Comparison of ENCODE assay signal across 36 cellular contexts in the genomic region with DNA sequence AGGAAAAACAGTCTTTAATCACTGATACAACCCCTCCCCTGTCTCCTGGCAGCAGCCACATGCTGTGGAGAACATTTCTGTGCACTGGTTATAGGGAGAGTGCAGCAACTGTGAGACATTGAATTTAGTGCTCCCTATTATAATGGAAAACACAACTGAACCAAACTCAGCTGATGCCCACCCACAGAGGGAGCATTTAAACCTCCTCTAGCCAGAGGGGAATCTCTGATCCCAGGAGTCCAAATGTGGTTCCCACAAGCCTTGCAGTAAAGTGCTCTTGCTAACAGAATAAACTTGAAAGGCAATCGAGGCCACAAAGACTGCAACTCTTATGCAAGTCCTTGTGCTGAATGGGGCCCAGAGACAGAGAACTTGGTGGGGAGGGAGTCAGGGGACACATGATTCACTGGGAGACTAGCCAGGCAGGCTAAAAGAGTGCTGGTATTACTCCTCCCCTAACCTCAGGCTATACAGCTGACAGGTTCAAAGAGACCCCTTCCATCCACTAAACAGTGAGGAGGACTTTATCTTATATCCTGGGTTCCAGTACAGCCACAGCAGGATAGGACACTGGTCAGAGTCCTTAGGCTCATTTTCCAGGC.
DNase-seq lines count a peak whose midpoint lies in the region; FAIRE-seq and TF ChIP-seq lines count a peak whose summit lies in the region.
"Had no signal": no experiment of that assay in that cellular context is flagged by ENCODE, and none has a peak within 500 bp of the region (broad histone marks: within the 10 kb centered on the region; RNA-seq: fewer than 3 reads in every experiment).

No MANE protein-coding gene starts in this region.

- H3K27me3 Mint-ChIP-seq in astrocyte (ENCODE audit: low read depth, unreplicated experiment), result no peaks in the 10 kb centered on the region
- no peaks in the 10 kb centered on the region for H3K27me3 Mint-ChIP-seq in Caco-2 (ENCODE audit: insufficient read depth, unreplicated experiment)
- H3K27me3 Mint-ChIP-seq: activated CD4-positive, alpha-beta memory T cell treated with anti-CD3 and anti-CD28 coated beads for 36 hours; CD4-positive, alpha-beta T cell; memory B cell; T-helper 17 cell had no signal

- FAIRE-seq in astrocyte (lab: Jason Lieb, UNC), result no peak
- FAIRE-seq: bronchial epithelial cell, GM18507, pancreas had no signal

- H2AFZ ChIP-seq in astrocyte (ENCODE audit: low read depth, low read length), result no peak overlapping the region

- peak overlapping the region; percentile 34 for H3K27ac Mint-ChIP-seq in astrocyte (ENCODE audit: unreplicated experiment)
- H3K27ac Mint-ChIP-seq in Caco-2 (ENCODE audit: unreplicated experiment), result no peak overlapping the region
- H3K27ac Mint-ChIP-seq: activated CD4-positive, alpha-beta memory T cell treated with anti-CD3 and anti-CD28 coated beads for 36 hours; CD4-positive, alpha-beta T cell; immature natural killer cell; memory B cell; nephron progenitor cell; T-helper 17 cell had no signal

- no peak overlapping the region for H3K27ac ChIP-seq in astrocyte (ENCODE audit: low read depth, low read length)
- H3K27ac ChIP-seq: adrenal gland, epithelial cell of prostate, HL-60, KMS-11, pancreas, right atrium auricular region, thoracic aorta, vagina had no signal

- CTCF ChIA-PET in Caco-2 (lab: Charles Lee), result no interaction called here

- BruUV-seq in Caco-2 (replicated peaks; lab: Mats Ljungman, UMichigan), result no TSS peak

- no peak overlapping the region for H3K9ac ChIP-seq in astrocyte (ENCODE audit: low read length)
- H3K9ac ChIP-seq: KMS-11, SK-N-SH had no signal

- no peak overlapping the region for H3K4me2 ChIP-seq in astrocyte (ENCODE audit: low read length)
- H3K4me2 ChIP-seq: KMS-11, SK-N-SH, smooth muscle cell had no signal

- H3K4me1 ChIP-seq in astrocyte (ENCODE audit: insufficient read depth, low read length) (no peaks in the 10 kb centered on the region), Caco-2 (no peaks in the 10 kb centered on the region)
- H3K4me1 ChIP-seq: adrenal gland, pancreas, right atrium auricular region, vagina had no signal

- no peak overlapping the region for H3K4me3 Mint-ChIP-seq in astrocyte (ENCODE audit: unreplicated experiment)
- H3K4me3 Mint-ChIP-seq in Caco-2 (ENCODE audit: unreplicated experiment), result no peak overlapping the region
- H3K4me3 Mint-ChIP-seq: activated CD4-positive, alpha-beta memory T cell treated with anti-CD3 and anti-CD28 coated beads for 36 hours; CD4-positive, alpha-beta T cell; immature natural killer cell; memory B cell; nephron progenitor cell; T-helper 17 cell had no signal

- H3K36me3 ChIP-seq in astrocyte (ENCODE audit: insufficient read depth, low read length), result no peaks in the 10 kb centered on the region
- no peaks in the 10 kb centered on the region for H3K36me3 ChIP-seq in Caco-2 (ENCODE audit: control insufficient read depth, insufficient read depth, low read length)
- H3K36me3 ChIP-seq: adrenal gland, HAP-1, MG63, pancreas, right atrium auricular region, thoracic aorta, vagina had no signal

- TF ChIP-seq CTCF in astrocyte (IDR thresholded peaks at IDR 0.05; ENCODE audit: insufficient read depth, low read depth, low read length) (no peak), Caco-2 (IDR thresholded peaks at IDR 0.05; ENCODE audit: insufficient read depth in 1 of 2, low read depth in 1 of 2, low read length in 1 of 2, severe bottlenecking in 1 of 2, unreplicated experiment in 1 of 2) (no peak)

- H4K20me1 ChIP-seq in astrocyte (ENCODE audit: insufficient read depth, low read length), result no peaks in the 10 kb centered on the region

- H3K9me3 Mint-ChIP-seq in astrocyte (ENCODE audit: unreplicated experiment) (no peaks in the 10 kb centered on the region), Caco-2 (ENCODE audit: unreplicated experiment) (peaks cover 18% of the 10 kb centered on the region)

- H3K9me3 ChIP-seq in astrocyte (ENCODE audit: insufficient read depth, low read depth, low read length), result no peaks in the 10 kb centered on the region
- peaks cover 3% of the 10 kb centered on the region; the same call in 1 of the 2 replicates for H3K9me3 ChIP-seq in Caco-2
- H3K9me3 ChIP-seq: adrenal gland, HAP-1, MG63, pancreas, thoracic aorta, vagina had no signal

- H3K36me3 Mint-ChIP-seq in astrocyte (ENCODE audit: low read depth, unreplicated experiment) (no peaks in the 10 kb centered on the region), Caco-2 (ENCODE audit: insufficient read depth, unreplicated experiment) (no peaks in the 10 kb centered on the region)
- H3K36me3 Mint-ChIP-seq: activated CD4-positive, alpha-beta memory T cell treated with anti-CD3 and anti-CD28 coated beads for 36 hours had no signal

- no peaks in the 10 kb centered on the region for H3K79me2 ChIP-seq in astrocyte (ENCODE audit: insufficient read depth, low read length)

- DNase-seq in ELF-1 (ENCODE audit: low read depth, low spot score) (peak; percentile 90), MV-4-11 (lab: John Stamatoyannopoulos, UW) (peak; percentile 79), astrocyte (ENCODE audit: low read depth) (no peak), medulla oblongata (ENCODE audit: extremely low spot score) (peak; percentile 5), SHP77 treated with DMSO at 0.1 percent for 48 hours (lab: John Stamatoyannopoulos, UW) (no peak), Caco-2 (no peak)
- no peak for DNase-seq in activated CD4-positive, alpha-beta T cell treated with anti-CD3 and anti-CD28 coated beads, Interleukin-2, amount 50 U/mL, for 1 hour
- DNase-seq in stimulated activated CD8-positive, alpha-beta memory T cell treated with anti-CD3 and anti-CD28 coated beads, Interleukin-4, amount 100 ng/mL, for 48 hours, result no peak
- DNase-seq: activated CD4-positive, alpha-beta memory T cell treated with anti-CD3 and anti-CD28 coated beads for 36 hours; activated CD4-positive, CD25-positive, alpha-beta regulatory T cell treated with anti-CD3 and anti-CD28 coated beads, Interleukin-2, amount 50 U/mL, for 72 hours; activated naive CD4-positive, alpha-beta T cell; adrenal gland; CD4-positive, alpha-beta T cell; effector CD8-positive, alpha-beta T cell; hypothalamus; immature natural killer cell; MG63; NCI-H1436; NCI-H774; nephron progenitor cell; pancreas; SK-N-SH; stimulated activated CD4-positive, alpha-beta T cell treated with anti-CD3 and anti-CD28 coated beads, Interleukin-1b, Interleukin-23, amount 100 ng/mL, for 48 hours; stimulated activated naive CD8-positive, alpha-beta T cell treated with anti-CD3 and anti-CD28 coated beads, Interleukin-15, Interleukin-2, amounts not matched to agents 100 U/mL and 50 U/mL, for 24 hours; T-helper 17 cell had no signal

- H3K4me3 ChIP-seq in astrocyte (ENCODE audit: insufficient read depth, low read depth, low read length) (no peak overlapping the region), Caco-2 (ENCODE audit: low read depth, low read length) (no peak overlapping the region)
- H3K4me3 ChIP-seq: adrenal gland, HAP-1, MG63, pancreas, right atrium auricular region, smooth muscle cell, thoracic aorta, vagina had no signal

- intact Hi-C loops in Caco-2 (cut with micrococcal nuclease; ENCODE audit: unreplicated experiment), result no loop called here

- H3K4me1 Mint-ChIP-seq in astrocyte (ENCODE audit: low read depth, unreplicated experiment) (peaks cover 2% of the 10 kb centered on the region), Caco-2 (ENCODE audit: low read depth, unreplicated experiment) (no peaks in the 10 kb centered on the region)
- H3K4me1 Mint-ChIP-seq: immature natural killer cell, memory B cell, nephron progenitor cell, T-helper 17 cell had no signal

- H3K27me3 ChIP-seq in astrocyte (ENCODE audit: insufficient read depth, low read length) (no peaks in the 10 kb centered on the region), Caco-2 (replicated peaks; ENCODE audit: control insufficient read depth, insufficient read depth, low read length) (no peaks in the 10 kb centered on the region)
- H3K27me3 ChIP-seq: adrenal gland, MG63, pancreas, right atrium auricular region, vagina had no signal

- POLR2A ChIA-PET in Caco-2 (lab: Charles Lee), result no interaction called here

Comparison
In these comparisons a context has a peak if more than half of its experiments do, and no peak if none do; other contexts are left out.
1. DNase-seq: peak in ELF-1 (single experiment), MV-4-11 (single experiment) and medulla oblongata (single experiment); none in astrocyte (single experiment), SHP77 treated with DMSO at 0.1 percent for 48 hours (single experiment), activated CD4-positive, alpha-beta T cell treated with anti-CD3 and anti-CD28 coated beads, Interleukin-2, amount 50 U/mL, for 1 hour (single experiment), Caco-2 (0 of 2) and stimulated activated CD8-positive, alpha-beta memory T cell treated with anti-CD3 and anti-CD28 coated beads, Interleukin-4, amount 100 ng/mL, for 48 hours (single experiment).